In genomic region chr1:87432685-87433084, GRCh38 we compare ENCODE assay signal across 23 cellular contexts.
"Had no signal": no experiment of that assay in that cellular context is flagged by ENCODE, and none has a peak within 500 bp of the region (broad histone marks: within the 10 kb centered on the region; RNA-seq: fewer than 3 reads in every experiment).

No MANE protein-coding gene starts in this region.

- DNase-seq: head of caudate nucleus; islet precursor cell; mesendoderm; naive B cell; natural killer cell; nephron progenitor cell; occipital lobe; psoas muscle; sigmoid colon; spleen; stimulated activated CD4-positive, alpha-beta T cell treated with anti-CD3 and anti-CD28 coated beads, Interleukin-4, amount 100 ng/mL, for 24 hours; stimulated activated naive CD4-positive, alpha-beta T cell; uterus had no signal

- H3K9me3 ChIP-seq: neutrophil, psoas muscle, sigmoid colon, spleen, suprapubic skin, thoracic aorta, tibial nerve, uterus had no signal

- FAIRE-seq: small intestine had no signal

- H3K27ac ChIP-seq: neural progenitor cell, neutrophil, parathyroid adenoma, psoas muscle, sigmoid colon, spleen, thoracic aorta, uterus had no signal

- H3K4me2 ChIP-seq: neural progenitor cell had no signal

- H3K36me3 ChIP-seq: neural progenitor cell, neutrophil, sigmoid colon, spleen, suprapubic skin, thoracic aorta, tibial nerve, uterus had no signal

- H2AFZ ChIP-seq: neural progenitor cell, parathyroid adenoma had no signal

- H3K4me3 ChIP-seq: lung, neural progenitor cell, psoas muscle, sigmoid colon, spleen, suprapubic skin, thoracic aorta, tibial nerve, uterus had no signal

- H3K27me3 ChIP-seq: neural progenitor cell, neutrophil, sigmoid colon, spleen, suprapubic skin, tibial nerve, uterus had no signal

- ATAC-seq: left lobe of liver; natural killer cell; psoas muscle; stimulated activated effector memory CD8-positive, alpha-beta T cell treated with anti-CD3 and anti-CD28 coated beads, Interleukin-12 subunit alpha, Interleukin-12 subunit beta, amount 100 ng/mL, for 72 hours had no signal

- H3K79me2 ChIP-seq: parathyroid adenoma had no signal

- H3K4me1 ChIP-seq: parathyroid adenoma, psoas muscle, sigmoid colon, spleen, uterus had no signal
